ENCODE assay signal across 1 cellular context in the genomic region with DNA sequence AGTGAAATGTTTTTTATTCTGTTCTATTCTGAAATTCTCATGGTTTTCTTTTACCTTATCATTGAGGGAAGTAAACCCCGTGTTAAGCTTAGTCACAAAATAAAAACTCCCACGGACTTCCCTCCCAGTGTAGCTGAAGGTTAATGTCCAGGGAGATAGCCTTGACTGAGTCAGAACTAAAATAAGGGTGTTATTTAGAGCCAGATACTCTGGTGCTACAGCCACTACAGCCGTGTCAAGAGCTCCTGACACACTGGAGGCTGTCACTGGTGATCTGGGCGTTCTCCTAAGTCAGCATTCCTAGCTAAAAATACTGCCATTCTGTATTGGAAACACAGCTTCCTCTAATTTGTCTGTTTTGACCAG.
TF ChIP-seq lines count a peak whose summit lies in the region.

No MANE protein-coding gene starts in this region.

TF ChIP-seq in K562, 482 proteins besides CTCF, POLR2A, EP300 and RAD21 (continued from another document and continues in another):
- TF ChIP-seq, protein P1, sequence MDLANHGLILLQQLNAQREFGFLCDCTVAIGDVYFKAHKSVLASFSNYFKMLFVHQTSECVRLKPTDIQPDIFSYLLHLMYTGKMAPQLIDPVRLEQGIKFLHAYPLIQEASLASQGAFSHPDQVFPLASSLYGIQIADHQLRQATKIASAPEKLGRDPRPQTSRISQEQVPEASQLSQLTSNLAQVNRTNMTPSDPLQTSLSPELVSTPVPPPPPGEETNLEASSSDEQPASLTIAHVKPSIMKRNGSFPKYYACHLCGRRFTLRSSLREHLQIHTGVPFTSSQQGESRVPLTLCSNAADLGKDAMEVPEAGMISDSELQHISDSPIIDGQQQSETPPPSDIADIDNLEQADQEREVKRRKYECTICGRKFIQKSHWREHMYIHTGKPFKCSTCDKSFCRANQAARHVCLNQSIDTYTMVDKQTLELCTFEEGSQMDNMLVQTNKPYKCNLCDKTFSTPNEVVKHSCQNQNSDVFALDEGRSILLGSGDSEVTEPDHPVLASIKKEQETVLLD (IDR thresholded peaks at IDR 0.05), result peak; percentile 15; the same call in 1 of the 2 replicates
- TF ChIP-seq NR1H2 (CRISPR knock-in tag; IDR thresholded peaks at IDR 0.05), result no peak
- no peak for TF ChIP-seq CHCHD3 (CRISPR knock-in tag; IDR thresholded peaks at IDR 0.05)
- peak; percentile 90 for TF ChIP-seq SMARCA4 (IDR thresholded peaks at IDR 0.05)
- peak; percentile 74 for TF ChIP-seq CBFA2T3 (IDR thresholded peaks at IDR 0.05)
- TF ChIP-seq, protein P2, sequence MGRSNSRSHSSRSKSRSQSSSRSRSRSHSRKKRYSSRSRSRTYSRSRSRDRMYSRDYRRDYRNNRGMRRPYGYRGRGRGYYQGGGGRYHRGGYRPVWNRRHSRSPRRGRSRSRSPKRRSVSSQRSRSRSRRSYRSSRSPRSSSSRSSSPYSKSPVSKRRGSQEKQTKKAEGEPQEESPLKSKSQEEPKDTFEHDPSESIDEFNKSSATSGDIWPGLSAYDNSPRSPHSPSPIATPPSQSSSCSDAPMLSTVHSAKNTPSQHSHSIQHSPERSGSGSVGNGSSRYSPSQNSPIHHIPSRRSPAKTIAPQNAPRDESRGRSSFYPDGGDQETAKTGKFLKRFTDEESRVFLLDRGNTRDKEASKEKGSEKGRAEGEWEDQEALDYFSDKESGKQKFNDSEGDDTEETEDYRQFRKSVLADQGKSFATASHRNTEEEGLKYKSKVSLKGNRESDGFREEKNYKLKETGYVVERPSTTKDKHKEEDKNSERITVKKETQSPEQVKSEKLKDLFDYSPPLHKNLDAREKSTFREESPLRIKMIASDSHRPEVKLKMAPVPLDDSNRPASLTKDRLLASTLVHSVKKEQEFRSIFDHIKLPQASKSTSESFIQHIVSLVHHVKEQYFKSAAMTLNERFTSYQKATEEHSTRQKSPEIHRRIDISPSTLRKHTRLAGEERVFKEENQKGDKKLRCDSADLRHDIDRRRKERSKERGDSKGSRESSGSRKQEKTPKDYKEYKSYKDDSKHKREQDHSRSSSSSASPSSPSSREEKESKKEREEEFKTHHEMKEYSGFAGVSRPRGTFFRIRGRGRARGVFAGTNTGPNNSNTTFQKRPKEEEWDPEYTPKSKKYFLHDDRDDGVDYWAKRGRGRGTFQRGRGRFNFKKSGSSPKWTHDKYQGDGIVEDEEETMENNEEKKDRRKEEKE (IDR thresholded peaks at IDR 0.05; ENCODE audit: borderline replicate concordance in 1 of 2, control insufficient read depth in 1 of 2, low read depth in 2 of 2, low read length in 1 of 2), result peak in 1 of 2 experiments; percentile 73; a peak in 1 of 4 replicates
- TF ChIP-seq HDAC2 (IDR thresholded peaks at IDR 0.05), result peak; percentile 41; the same call in 1 of the 2 replicates
- no peak for TF ChIP-seq SRSF1 (IDR thresholded peaks at IDR 0.05; ENCODE audit: low read depth, low read length)
- no peak for TF ChIP-seq JUNB (CRISPR knock-in tag; conservative IDR thresholded peaks at IDR 0.05)
- TF ChIP-seq, protein P3, sequence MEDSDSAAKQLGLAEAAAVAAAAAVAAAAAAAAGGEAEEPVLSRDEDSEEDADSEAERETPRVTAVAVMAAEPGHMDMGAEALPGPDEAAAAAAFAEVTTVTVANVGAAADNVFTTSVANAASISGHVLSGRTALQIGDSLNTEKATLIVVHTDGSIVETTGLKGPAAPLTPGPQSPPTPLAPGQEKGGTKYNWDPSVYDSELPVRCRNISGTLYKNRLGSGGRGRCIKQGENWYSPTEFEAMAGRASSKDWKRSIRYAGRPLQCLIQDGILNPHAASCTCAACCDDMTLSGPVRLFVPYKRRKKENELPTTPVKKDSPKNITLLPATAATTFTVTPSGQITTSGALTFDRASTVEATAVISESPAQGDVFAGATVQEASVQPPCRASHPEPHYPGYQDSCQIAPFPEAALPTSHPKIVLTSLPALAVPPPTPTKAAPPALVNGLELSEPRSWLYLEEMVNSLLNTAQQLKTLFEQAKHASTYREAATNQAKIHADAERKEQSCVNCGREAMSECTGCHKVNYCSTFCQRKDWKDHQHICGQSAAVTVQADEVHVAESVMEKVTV (CRISPR knock-in tag; IDR thresholded peaks at IDR 0.05), result 0 out of 2 replicates have a peak, but pooled peaks have one; percentile 17
- peak; percentile 67 for TF ChIP-seq TCF3 (CRISPR knock-in tag; IDR thresholded peaks at IDR 0.05)
- TF ChIP-seq, protein P4, sequence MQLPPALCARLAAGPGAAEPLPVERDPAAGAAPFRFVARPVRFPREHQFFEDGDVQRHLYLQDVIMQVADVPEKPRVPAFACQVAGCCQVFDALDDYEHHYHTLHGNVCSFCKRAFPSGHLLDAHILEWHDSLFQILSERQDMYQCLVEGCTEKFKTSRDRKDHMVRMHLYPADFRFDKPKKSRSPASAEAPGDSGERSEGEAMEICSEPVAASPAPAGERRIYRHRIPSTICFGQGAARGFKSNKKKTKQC (CRISPR knock-in tag; IDR thresholded peaks at IDR 0.05), result no peak
- TF ChIP-seq, protein P5, sequence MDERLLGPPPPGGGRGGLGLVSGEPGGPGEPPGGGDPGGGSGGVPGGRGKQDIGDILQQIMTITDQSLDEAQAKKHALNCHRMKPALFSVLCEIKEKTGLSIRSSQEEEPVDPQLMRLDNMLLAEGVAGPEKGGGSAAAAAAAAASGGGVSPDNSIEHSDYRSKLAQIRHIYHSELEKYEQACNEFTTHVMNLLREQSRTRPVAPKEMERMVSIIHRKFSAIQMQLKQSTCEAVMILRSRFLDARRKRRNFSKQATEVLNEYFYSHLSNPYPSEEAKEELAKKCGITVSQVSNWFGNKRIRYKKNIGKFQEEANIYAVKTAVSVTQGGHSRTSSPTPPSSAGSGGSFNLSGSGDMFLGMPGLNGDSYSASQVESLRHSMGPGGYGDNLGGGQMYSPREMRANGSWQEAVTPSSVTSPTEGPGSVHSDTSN (CRISPR knock-in tag; IDR thresholded peaks at IDR 0.05; ENCODE audit: low read depth), result no peak
- TF ChIP-seq, protein P5 (tag; conservative IDR thresholded peaks at IDR 0.05; ENCODE audit: low read depth), result no peak
- TF ChIP-seq ZNF316 (IDR thresholded peaks at IDR 0.05), result peak; percentile 92
- TF ChIP-seq ADNP (tag; IDR thresholded peaks at IDR 0.05), result peak; percentile 44; the same call in 1 of the 2 replicates
- peak in 1 of 2 experiments; percentile 61; a peak in 1 of 4 replicates for TF ChIP-seq TBL1XR1 (IDR thresholded peaks at IDR 0.05; ENCODE audit: low read length in 2 of 2)
- TF ChIP-seq NRF1 (conservative IDR thresholded peaks at IDR 0.05 in 1 of 2, IDR thresholded peaks at IDR 0.05 in 1 of 2), result 0 out of 4 replicates have a peak, but pooled peaks of 1 of the 2 experiments have one; percentile 17
- TF ChIP-seq SRSF3 (IDR thresholded peaks at IDR 0.05; ENCODE audit: insufficient read depth, low read length), result no peak
- TF ChIP-seq TBP (optimal IDR thresholded peaks at IDR 0.05; ENCODE audit: low read depth, low read length), result peak; percentile 24
- peak; percentile 53 for TF ChIP-seq MEIS2 (IDR thresholded peaks at IDR 0.05; ENCODE audit: partially characterized antibody)
- TF ChIP-seq TAF9B (IDR thresholded peaks at IDR 0.05; ENCODE audit: partially characterized antibody), result peak; percentile 1
- TF ChIP-seq SMAD4 (CRISPR knock-in tag; conservative IDR thresholded peaks at IDR 0.05), result no peak; the same call in 1 of the 2 replicates
- peak; percentile 50; the same call in 1 of the 2 replicates for TF ChIP-seq POLR2AphosphoS5 (IDR thresholded peaks at IDR 0.05; ENCODE audit: control insufficient read depth, insufficient read depth, low read depth, low read length)
- TF ChIP-seq, protein P6, sequence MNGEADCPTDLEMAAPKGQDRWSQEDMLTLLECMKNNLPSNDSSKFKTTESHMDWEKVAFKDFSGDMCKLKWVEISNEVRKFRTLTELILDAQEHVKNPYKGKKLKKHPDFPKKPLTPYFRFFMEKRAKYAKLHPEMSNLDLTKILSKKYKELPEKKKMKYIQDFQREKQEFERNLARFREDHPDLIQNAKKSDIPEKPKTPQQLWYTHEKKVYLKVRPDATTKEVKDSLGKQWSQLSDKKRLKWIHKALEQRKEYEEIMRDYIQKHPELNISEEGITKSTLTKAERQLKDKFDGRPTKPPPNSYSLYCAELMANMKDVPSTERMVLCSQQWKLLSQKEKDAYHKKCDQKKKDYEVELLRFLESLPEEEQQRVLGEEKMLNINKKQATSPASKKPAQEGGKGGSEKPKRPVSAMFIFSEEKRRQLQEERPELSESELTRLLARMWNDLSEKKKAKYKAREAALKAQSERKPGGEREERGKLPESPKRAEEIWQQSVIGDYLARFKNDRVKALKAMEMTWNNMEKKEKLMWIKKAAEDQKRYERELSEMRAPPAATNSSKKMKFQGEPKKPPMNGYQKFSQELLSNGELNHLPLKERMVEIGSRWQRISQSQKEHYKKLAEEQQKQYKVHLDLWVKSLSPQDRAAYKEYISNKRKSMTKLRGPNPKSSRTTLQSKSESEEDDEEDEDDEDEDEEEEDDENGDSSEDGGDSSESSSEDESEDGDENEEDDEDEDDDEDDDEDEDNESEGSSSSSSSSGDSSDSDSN (IDR thresholded peaks at IDR 0.05; ENCODE audit: borderline replicate concordance in 1 of 2, low read depth in 2 of 2, low read length in 2 of 2), result peak in 1 of 2 experiments; percentile 60; a peak in 1 of 4 replicates
- TF ChIP-seq, protein P7, sequence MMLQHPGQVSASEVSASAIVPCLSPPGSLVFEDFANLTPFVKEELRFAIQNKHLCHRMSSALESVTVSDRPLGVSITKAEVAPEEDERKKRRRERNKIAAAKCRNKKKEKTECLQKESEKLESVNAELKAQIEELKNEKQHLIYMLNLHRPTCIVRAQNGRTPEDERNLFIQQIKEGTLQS (IDR thresholded peaks at IDR 0.05), result peak; percentile 61
- TF ChIP-seq, protein P7 (CRISPR knock-in tag; conservative IDR thresholded peaks at IDR 0.05), result no peak
- peak; percentile 92 for TF ChIP-seq DPF2 (IDR thresholded peaks at IDR 0.05)
- TF ChIP-seq, protein P8, sequence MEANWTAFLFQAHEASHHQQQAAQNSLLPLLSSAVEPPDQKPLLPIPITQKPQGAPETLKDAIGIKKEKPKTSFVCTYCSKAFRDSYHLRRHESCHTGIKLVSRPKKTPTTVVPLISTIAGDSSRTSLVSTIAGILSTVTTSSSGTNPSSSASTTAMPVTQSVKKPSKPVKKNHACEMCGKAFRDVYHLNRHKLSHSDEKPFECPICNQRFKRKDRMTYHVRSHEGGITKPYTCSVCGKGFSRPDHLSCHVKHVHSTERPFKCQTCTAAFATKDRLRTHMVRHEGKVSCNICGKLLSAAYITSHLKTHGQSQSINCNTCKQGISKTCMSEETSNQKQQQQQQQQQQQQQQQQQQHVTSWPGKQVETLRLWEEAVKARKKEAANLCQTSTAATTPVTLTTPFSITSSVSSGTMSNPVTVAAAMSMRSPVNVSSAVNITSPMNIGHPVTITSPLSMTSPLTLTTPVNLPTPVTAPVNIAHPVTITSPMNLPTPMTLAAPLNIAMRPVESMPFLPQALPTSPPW (CRISPR knock-in tag; IDR thresholded peaks at IDR 0.05), result peak; percentile 18; the same call in 1 of the 2 replicates
- peak; percentile 79 for TF ChIP-seq EGR1 (conservative IDR thresholded peaks at IDR 0.05)
- TF ChIP-seq, protein P9, sequence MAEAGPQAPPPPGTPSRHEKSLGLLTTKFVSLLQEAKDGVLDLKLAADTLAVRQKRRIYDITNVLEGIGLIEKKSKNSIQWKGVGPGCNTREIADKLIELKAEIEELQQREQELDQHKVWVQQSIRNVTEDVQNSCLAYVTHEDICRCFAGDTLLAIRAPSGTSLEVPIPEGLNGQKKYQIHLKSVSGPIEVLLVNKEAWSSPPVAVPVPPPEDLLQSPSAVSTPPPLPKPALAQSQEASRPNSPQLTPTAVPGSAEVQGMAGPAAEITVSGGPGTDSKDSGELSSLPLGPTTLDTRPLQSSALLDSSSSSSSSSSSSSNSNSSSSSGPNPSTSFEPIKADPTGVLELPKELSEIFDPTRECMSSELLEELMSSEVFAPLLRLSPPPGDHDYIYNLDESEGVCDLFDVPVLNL (CRISPR knock-in tag; IDR thresholded peaks at IDR 0.05; ENCODE audit: low read depth), result no peak
- TF ChIP-seq, protein P10, sequence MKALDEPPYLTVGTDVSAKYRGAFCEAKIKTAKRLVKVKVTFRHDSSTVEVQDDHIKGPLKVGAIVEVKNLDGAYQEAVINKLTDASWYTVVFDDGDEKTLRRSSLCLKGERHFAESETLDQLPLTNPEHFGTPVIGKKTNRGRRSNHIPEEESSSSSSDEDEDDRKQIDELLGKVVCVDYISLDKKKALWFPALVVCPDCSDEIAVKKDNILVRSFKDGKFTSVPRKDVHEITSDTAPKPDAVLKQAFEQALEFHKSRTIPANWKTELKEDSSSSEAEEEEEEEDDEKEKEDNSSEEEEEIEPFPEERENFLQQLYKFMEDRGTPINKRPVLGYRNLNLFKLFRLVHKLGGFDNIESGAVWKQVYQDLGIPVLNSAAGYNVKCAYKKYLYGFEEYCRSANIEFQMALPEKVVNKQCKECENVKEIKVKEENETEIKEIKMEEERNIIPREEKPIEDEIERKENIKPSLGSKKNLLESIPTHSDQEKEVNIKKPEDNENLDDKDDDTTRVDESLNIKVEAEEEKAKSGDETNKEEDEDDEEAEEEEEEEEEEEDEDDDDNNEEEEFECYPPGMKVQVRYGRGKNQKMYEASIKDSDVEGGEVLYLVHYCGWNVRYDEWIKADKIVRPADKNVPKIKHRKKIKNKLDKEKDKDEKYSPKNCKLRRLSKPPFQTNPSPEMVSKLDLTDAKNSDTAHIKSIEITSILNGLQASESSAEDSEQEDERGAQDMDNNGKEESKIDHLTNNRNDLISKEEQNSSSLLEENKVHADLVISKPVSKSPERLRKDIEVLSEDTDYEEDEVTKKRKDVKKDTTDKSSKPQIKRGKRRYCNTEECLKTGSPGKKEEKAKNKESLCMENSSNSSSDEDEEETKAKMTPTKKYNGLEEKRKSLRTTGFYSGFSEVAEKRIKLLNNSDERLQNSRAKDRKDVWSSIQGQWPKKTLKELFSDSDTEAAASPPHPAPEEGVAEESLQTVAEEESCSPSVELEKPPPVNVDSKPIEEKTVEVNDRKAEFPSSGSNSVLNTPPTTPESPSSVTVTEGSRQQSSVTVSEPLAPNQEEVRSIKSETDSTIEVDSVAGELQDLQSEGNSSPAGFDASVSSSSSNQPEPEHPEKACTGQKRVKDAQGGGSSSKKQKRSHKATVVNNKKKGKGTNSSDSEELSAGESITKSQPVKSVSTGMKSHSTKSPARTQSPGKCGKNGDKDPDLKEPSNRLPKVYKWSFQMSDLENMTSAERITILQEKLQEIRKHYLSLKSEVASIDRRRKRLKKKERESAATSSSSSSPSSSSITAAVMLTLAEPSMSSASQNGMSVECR (CRISPR knock-in tag; IDR thresholded peaks at IDR 0.05), result no peak
- peak; percentile 84 for TF ChIP-seq JUND (IDR thresholded peaks at IDR 0.05; ENCODE audit: borderline replicate concordance, low read depth, low read length)
- TF ChIP-seq JUND (tag; IDR thresholded peaks at IDR 0.05; ENCODE audit: borderline replicate concordance, low read depth, low read length), result peak; percentile 59; the same call in 1 of the 3 replicates
- peak; percentile 83 for TF ChIP-seq ARID1B (IDR thresholded peaks at IDR 0.05)
- TF ChIP-seq YY1 (IDR thresholded peaks at IDR 0.05; ENCODE audit: borderline replicate concordance in 1 of 3, control insufficient read depth in 1 of 3, extremely low read depth in 1 of 3, insufficient read depth in 3 of 3, insufficient read length in 1 of 3, insufficient replicate concordance in 2 of 3, low read depth in 1 of 3, low read length in 2 of 3), result peak in 1 of 3 experiments; percentile 28
